24 cellular contexts compared by ENCODE assay signal in genomic region chr1:157448666-157449065, GRCh38.
"Had no signal": no experiment of that assay in that cellular context is flagged by ENCODE, and none has a peak within 500 bp of the region (broad histone marks: within the 10 kb centered on the region; RNA-seq: fewer than 3 reads in every experiment).

No MANE protein-coding gene starts in this region.

- H3K4me3 ChIP-seq: gastrocnemius medialis, left lung, psoas muscle, right lobe of liver, suprapubic skin, transverse colon, upper lobe of right lung, uterus had no signal

- H3K27ac ChIP-seq: epithelial cell of prostate, gastrocnemius medialis, left lung, psoas muscle, right lobe of liver, suprapubic skin, transverse colon, upper lobe of right lung, uterus had no signal

- H3K9me3 Mint-ChIP-seq: naive thymus-derived CD8-positive, alpha-beta T cell; neural crest cell; stimulated activated naive CD8-positive, alpha-beta T cell treated with anti-CD3 and anti-CD28 coated beads, Interleukin-15, amount 100 ng/mL, for 72 hours had no signal

- DNase-seq: cerebellar nuclear complex; cortex of kidney; foreskin fibroblast; gastrocnemius medialis; head of caudate nucleus; left lung; mesenchymal stem cell; naive thymus-derived CD8-positive, alpha-beta T cell; nucleus accumbens; psoas muscle; retina; right lobe of liver; small intestine; stimulated activated CD4-positive, alpha-beta T cell treated with anti-CD3 and anti-CD28 coated beads, Interleukin-15, amount 100 ng/mL, for 24 hours; stimulated activated CD4-positive, alpha-beta T cell treated with anti-CD3 and anti-CD28 coated beads, Interleukin-2, amount 100 ng/mL, for 48 hours; stimulated activated naive CD4-positive, alpha-beta T cell; stimulated activated naive CD8-positive, alpha-beta T cell treated with anti-CD3 and anti-CD28 coated beads, Interleukin-15, amount 100 ng/mL, for 72 hours; transverse colon; upper lobe of right lung; uterus had no signal

- H3K27me3 ChIP-seq: gastrocnemius medialis, left lung, right lobe of liver, suprapubic skin, transverse colon, upper lobe of right lung, uterus had no signal

- H3K36me3 Mint-ChIP-seq: naive thymus-derived CD8-positive, alpha-beta T cell had no signal

- H3K36me3 ChIP-seq: gastrocnemius medialis, left lung, right lobe of liver, suprapubic skin, transverse colon, upper lobe of right lung, uterus had no signal

- ATAC-seq: esophagus mucosa; gastrocnemius medialis; left lung; naive thymus-derived CD8-positive, alpha-beta T cell; psoas muscle; right lobe of liver; stimulated activated naive CD8-positive, alpha-beta T cell treated with anti-CD3 and anti-CD28 coated beads, Interleukin-15, amount 100 ng/mL, for 72 hours; upper lobe of right lung had no signal

- H3K27me3 Mint-ChIP-seq: naive thymus-derived CD8-positive, alpha-beta T cell; stimulated activated naive CD8-positive, alpha-beta T cell treated with anti-CD3 and anti-CD28 coated beads, Interleukin-15, amount 100 ng/mL, for 72 hours had no signal

- H3K4me1 ChIP-seq: gastrocnemius medialis, left lung, psoas muscle, right lobe of liver, suprapubic skin, transverse colon, upper lobe of right lung, uterus had no signal

- H3K9me3 ChIP-seq: gastrocnemius medialis, left lung, psoas muscle, right lobe of liver, suprapubic skin, transverse colon, upper lobe of right lung, uterus had no signal

- H3K27ac Mint-ChIP-seq: naive thymus-derived CD8-positive, alpha-beta T cell; stimulated activated naive CD8-positive, alpha-beta T cell treated with anti-CD3 and anti-CD28 coated beads, Interleukin-15, amount 100 ng/mL, for 72 hours had no signal

- H3K4me1 Mint-ChIP-seq: naive thymus-derived CD8-positive, alpha-beta T cell; neural crest cell; stimulated activated naive CD8-positive, alpha-beta T cell treated with anti-CD3 and anti-CD28 coated beads, Interleukin-15, amount 100 ng/mL, for 72 hours had no signal

- H3K4me3 Mint-ChIP-seq: naive thymus-derived CD8-positive, alpha-beta T cell; neural crest cell; stimulated activated naive CD8-positive, alpha-beta T cell treated with anti-CD3 and anti-CD28 coated beads, Interleukin-15, amount 100 ng/mL, for 72 hours had no signal
